In the genomic region with DNA sequence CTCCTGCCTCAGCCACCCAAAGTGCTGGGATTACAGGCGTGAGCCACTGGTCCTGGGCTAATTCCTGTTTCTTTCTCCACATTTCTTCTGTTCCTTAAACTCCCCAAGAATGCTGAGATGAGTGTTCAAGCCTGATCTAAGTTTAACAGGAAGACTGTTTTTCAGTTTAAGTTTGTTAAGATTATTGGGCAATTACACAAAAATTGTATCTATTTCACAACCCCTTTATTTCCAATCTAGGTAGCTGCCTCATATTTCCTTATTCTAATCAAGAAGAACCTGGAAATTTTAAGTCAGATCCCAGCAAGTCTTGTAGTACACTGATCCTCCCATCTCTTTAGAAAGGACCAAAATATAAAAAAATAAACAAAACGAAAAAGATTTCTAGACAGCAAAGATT, we compare ENCODE assay signal across 26 cellular contexts.
"Had no signal": no experiment of that assay in that cellular context is flagged by ENCODE, and none has a peak within 500 bp of the region (broad histone marks: within the 10 kb centered on the region; RNA-seq: fewer than 3 reads in every experiment).

No MANE protein-coding gene starts in this region.

- H3K27ac ChIP-seq: adrenal gland, hepatocyte, ovary, prostate gland, tibial artery had no signal

- H3K4me3 ChIP-seq: adrenal gland, hepatocyte, ovary, prostate gland, tibial artery had no signal

- H3K4me1 ChIP-seq: adrenal gland, prostate gland, tibial artery had no signal

- H3K9me3 Mint-ChIP-seq: activated B cell treated with CpG ODN at 0.5 μM for 24 hours; activated naive CD4-positive, alpha-beta T cell treated with anti-CD3 and anti-CD28 coated beads, Interleukin-2, amount 50 U/mL, for 72 hours; activated T-cell treated with anti-CD3 and anti-CD28 coated beads, Interleukin-2, amount 50 U/mL, for 4 hours; immature natural killer cell; mesothelial cell of epicardium; natural killer cell; stimulated activated naive CD8-positive, alpha-beta T cell treated with anti-CD3 and anti-CD28 coated beads, Interleukin-15, amount 100 ng/mL, for 72 hours had no signal

- H3K4me1 Mint-ChIP-seq: activated B cell treated with CpG ODN at 0.5 μM for 24 hours; activated CD4-positive, alpha-beta T cell treated with anti-CD3 and anti-CD28 coated beads for 36 hours; immature natural killer cell; mesothelial cell of epicardium; natural killer cell; stimulated activated naive CD8-positive, alpha-beta T cell treated with anti-CD3 and anti-CD28 coated beads, Interleukin-15, amount 100 ng/mL, for 72 hours had no signal

- DNase-seq: activated B cell treated with CpG ODN at 0.5 μM for 24 hours; activated CD4-positive, alpha-beta T cell treated with anti-CD3 and anti-CD28 coated beads for 36 hours; activated CD4-positive, alpha-beta T cell treated with anti-CD3 and anti-CD28 coated beads, Interleukin-2, amount 50 U/mL, for 4 hours; activated CD8-positive, alpha-beta memory T cell treated with anti-CD3 and anti-CD28 coated beads for 24 hours; activated CD8-positive, alpha-beta memory T cell treated with anti-CD3 and anti-CD28 coated beads, Interleukin-2, amount 50 U/mL, for 4 hours; activated effector memory CD4-positive, alpha-beta T cell treated with Interleukin-2 at 50 U/mL for 16 hours; activated T-cell treated with anti-CD3 and anti-CD28 coated beads, Interleukin-2, amount 50 U/mL, for 4 hours; adrenal gland; central memory CD4-positive, alpha-beta T cell; effector memory CD4-positive, alpha-beta T cell; glutamatergic neuron; immature natural killer cell; mammary epithelial cell; natural killer cell; ovary; stimulated activated CD4-positive, alpha-beta T cell treated with anti-CD3 and anti-CD28 coated beads, Interleukin-12 subunit alpha, Interleukin-12 subunit beta, amount 100 ng/mL, for 4 hours; stimulated activated CD4-positive, alpha-beta T cell treated with anti-CD3 and anti-CD28 coated beads, Interleukin-4, amount 100 ng/mL, for 4 hours; stimulated activated naive CD8-positive, alpha-beta T cell treated with anti-CD3 and anti-CD28 coated beads, Interleukin-15, amount 100 ng/mL, for 72 hours; T1000; tibial artery had no signal

- H3K9me3 ChIP-seq: adrenal gland, ovary, prostate gland, tibial artery had no signal

- H3K36me3 ChIP-seq: ovary had no signal

- H3K4me3 Mint-ChIP-seq: activated B cell treated with CpG ODN at 0.5 μM for 24 hours; activated CD4-positive, alpha-beta T cell treated with anti-CD3 and anti-CD28 coated beads for 36 hours; activated T-cell treated with anti-CD3 and anti-CD28 coated beads, Interleukin-2, amount 50 U/mL, for 4 hours; immature natural killer cell; mesothelial cell of epicardium; natural killer cell; stimulated activated naive CD8-positive, alpha-beta T cell treated with anti-CD3 and anti-CD28 coated beads, Interleukin-15, amount 100 ng/mL, for 72 hours had no signal

- ATAC-seq: activated CD4-positive, alpha-beta T cell treated with anti-CD3 and anti-CD28 coated beads for 36 hours; activated naive CD4-positive, alpha-beta T cell treated with anti-CD3 and anti-CD28 coated beads, Interleukin-2, amount 50 U/mL, for 72 hours; activated T-cell treated with anti-CD3 and anti-CD28 coated beads, Interleukin-2, amount 50 U/mL, for 4 hours; esophagus mucosa; left ventricle myocardium superior; natural killer cell; stimulated activated naive CD8-positive, alpha-beta T cell treated with anti-CD3 and anti-CD28 coated beads, Interleukin-15, amount 100 ng/mL, for 72 hours had no signal

- H3K27me3 ChIP-seq: adrenal gland, hepatocyte, ovary, tibial artery had no signal

- H3K27ac Mint-ChIP-seq: activated B cell treated with CpG ODN at 0.5 μM for 24 hours; activated CD4-positive, alpha-beta T cell treated with anti-CD3 and anti-CD28 coated beads for 36 hours; activated naive CD4-positive, alpha-beta T cell treated with anti-CD3 and anti-CD28 coated beads, Interleukin-2, amount 50 U/mL, for 72 hours; mesothelial cell of epicardium; natural killer cell had no signal

- H3K36me3 Mint-ChIP-seq: natural killer cell had no signal

- H3K27me3 Mint-ChIP-seq: activated B cell treated with CpG ODN at 0.5 μM for 24 hours; activated CD4-positive, alpha-beta T cell treated with anti-CD3 and anti-CD28 coated beads for 36 hours; stimulated activated naive CD8-positive, alpha-beta T cell treated with anti-CD3 and anti-CD28 coated beads, Interleukin-15, amount 100 ng/mL, for 72 hours had no signal
